ENCODE assay signal across 18 cellular contexts in genomic region chr2:48272199-48272598, GRCh38. TPM values are rescaled to one million over a fixed set of nuclear protein-coding genes. Genes with fewer than 3 reads are reported as not detected.
DNase-seq lines count a peak whose midpoint lies in the region; ATAC-seq lines count a peak whose summit lies in the region.
"Had no signal": no experiment of that assay in that cellular context is flagged by ENCODE, and none has a peak within 500 bp of the region (broad histone marks: within the 10 kb centered on the region; RNA-seq: fewer than 3 reads in every experiment).

No MANE protein-coding gene starts in this region.

- H3K27ac Mint-ChIP-seq in activated CD8-positive, alpha-beta memory T cell treated with anti-CD3 and anti-CD28 coated beads, Interleukin-2, amount 10 ng/mL, durations not matched to agents 7 days and 5 days, result no peak overlapping the region
- H3K27ac Mint-ChIP-seq in stimulated activated naive B cell treated with anti-CD40 and anti-IgM and Interleukin-4, amounts not matched to agents 10 μg/mL and 1 μg/mL and 100 μg/mL, for 72 hours, result no peak overlapping the region
- H3K27ac Mint-ChIP-seq: activated CD4-positive, alpha-beta memory T cell treated with anti-CD3 and anti-CD28 coated beads for 36 hours; natural killer cell treated with Interleukin-12 subunit alpha and Interleukin-12 subunit beta and Interleukin-15 and Interleukin-18, amount 100 ng/mL, for 72 hours; stimulated activated effector memory CD8-positive, alpha-beta T cell treated with anti-CD3 and anti-CD28 coated beads, Interleukin-12 subunit alpha, Interleukin-12 subunit beta, amount 100 ng/mL, for 72 hours; T-cell had no signal

- H3K9me3 Mint-ChIP-seq in activated CD8-positive, alpha-beta memory T cell treated with anti-CD3 and anti-CD28 coated beads, Interleukin-2, amount 10 ng/mL, durations not matched to agents 7 days and 5 days (ENCODE audit: low read depth), result peaks cover 5% of the 10 kb centered on the region
- H3K9me3 Mint-ChIP-seq in stimulated activated naive B cell treated with anti-CD40 and anti-IgM and Interleukin-4, amounts not matched to agents 10 μg/mL and 1 μg/mL and 100 μg/mL, for 72 hours, result peaks cover 0 to 3% of the 10 kb centered on the region in 2 donors
- H3K9me3 Mint-ChIP-seq: natural killer cell treated with Interleukin-12 subunit alpha and Interleukin-12 subunit beta and Interleukin-15 and Interleukin-18, amount 100 ng/mL, for 72 hours had no signal

- in situ Hi-C loops in G401 (cut with HindIII; ENCODE audit: low sequenced_read_pairs), result no loop called here

- peak; percentile 47 for ATAC-seq in activated CD8-positive, alpha-beta memory T cell treated with anti-CD3 and anti-CD28 coated beads, Interleukin-2, amount 10 ng/mL, durations not matched to agents 7 days and 5 days
- ATAC-seq in GM21717 (IDR thresholded peaks at IDR 0.05; ENCODE audit: unreplicated experiment), result peak; percentile 67
- ATAC-seq in HG03135 (IDR thresholded peaks at IDR 0.05; ENCODE audit: unreplicated experiment), result peak; percentile 68
- ATAC-seq in stimulated activated naive B cell treated with anti-CD40 and anti-IgM and Interleukin-4, amounts not matched to agents 10 μg/mL and 1 μg/mL and 100 μg/mL, for 72 hours (replicated peaks), result peak; percentile 33 to 58
- no peak for ATAC-seq in GM18519 (IDR thresholded peaks at IDR 0.05; ENCODE audit: low FRiP score, unreplicated experiment)
- ATAC-seq: natural killer cell treated with Interleukin-12 subunit alpha and Interleukin-12 subunit beta and Interleukin-15 and Interleukin-18, amount 100 ng/mL, for 72 hours; stimulated activated effector memory CD8-positive, alpha-beta T cell treated with anti-CD3 and anti-CD28 coated beads, Interleukin-12 subunit alpha, Interleukin-12 subunit beta, amount 100 ng/mL, for 72 hours; T-cell had no signal

- peaks cover 16% of the 10 kb centered on the region for H3K4me1 Mint-ChIP-seq in activated CD8-positive, alpha-beta memory T cell treated with anti-CD3 and anti-CD28 coated beads, Interleukin-2, amount 10 ng/mL, durations not matched to agents 7 days and 5 days
- peaks cover 2 to 18% of the 10 kb centered on the region in 2 donors for H3K4me1 Mint-ChIP-seq in stimulated activated naive B cell treated with anti-CD40 and anti-IgM and Interleukin-4, amounts not matched to agents 10 μg/mL and 1 μg/mL and 100 μg/mL, for 72 hours

- DNase-seq in activated CD8-positive, alpha-beta memory T cell treated with anti-CD3 and anti-CD28 coated beads, Interleukin-2, amount 10 ng/mL, durations not matched to agents 7 days and 5 days, result no peak
- no peak for DNase-seq in activated CD8-positive, alpha-beta memory T cell treated with anti-CD3 and anti-CD28 coated beads, Interleukin-2, amount 50 U/mL, for 48 hours
- no peak for DNase-seq in stimulated activated naive B cell treated with anti-CD40 and anti-IgM and Interleukin-4, amounts not matched to agents 10 μg/mL and 1 μg/mL and 100 μg/mL, for 72 hours
- DNase-seq in G401 (ENCODE audit: low spot score) (no peak), NCI-H526 (lab: John Stamatoyannopoulos, UW) (no peak)
- DNase-seq: activated CD4-positive, alpha-beta memory T cell treated with anti-CD3 and anti-CD28 coated beads for 36 hours; amniotic stem cell; caudate nucleus; effector CD8-positive, alpha-beta T cell; GM23248; kidney glomerular epithelial cell; mesendoderm; T-cell had no signal

- CTCF ChIA-PET in activated CD8-positive, alpha-beta memory T cell treated with anti-CD3 and anti-CD28 coated beads, Interleukin-2, amount 10 ng/mL, durations not matched to agents 7 days and 5 days (lab: Charles Lee), result no interaction called here

- H3K36me3 Mint-ChIP-seq in activated CD8-positive, alpha-beta memory T cell treated with anti-CD3 and anti-CD28 coated beads, Interleukin-2, amount 10 ng/mL, durations not matched to agents 7 days and 5 days, result no peaks in the 10 kb centered on the region
- peaks cover 4 to 7% of the 10 kb centered on the region in 2 donors for H3K36me3 Mint-ChIP-seq in stimulated activated naive B cell treated with anti-CD40 and anti-IgM and Interleukin-4, amounts not matched to agents 10 μg/mL and 1 μg/mL and 100 μg/mL, for 72 hours
- H3K36me3 Mint-ChIP-seq: stimulated activated effector memory CD8-positive, alpha-beta T cell treated with anti-CD3 and anti-CD28 coated beads, Interleukin-12 subunit alpha, Interleukin-12 subunit beta, amount 100 ng/mL, for 72 hours had no signal

- H3K27me3 Mint-ChIP-seq in activated CD8-positive, alpha-beta memory T cell treated with anti-CD3 and anti-CD28 coated beads, Interleukin-2, amount 10 ng/mL, durations not matched to agents 7 days and 5 days, result no peaks in the 10 kb centered on the region
- H3K27me3 Mint-ChIP-seq in stimulated activated naive B cell treated with anti-CD40 and anti-IgM and Interleukin-4, amounts not matched to agents 10 μg/mL and 1 μg/mL and 100 μg/mL, for 72 hours, result no peaks in the 10 kb centered on the region
- H3K27me3 Mint-ChIP-seq: activated CD4-positive, alpha-beta memory T cell treated with anti-CD3 and anti-CD28 coated beads for 36 hours; natural killer cell treated with Interleukin-12 subunit alpha and Interleukin-12 subunit beta and Interleukin-15 and Interleukin-18, amount 100 ng/mL, for 72 hours; T-cell had no signal

- H3K4me3 Mint-ChIP-seq in activated CD8-positive, alpha-beta memory T cell treated with anti-CD3 and anti-CD28 coated beads, Interleukin-2, amount 10 ng/mL, durations not matched to agents 7 days and 5 days, result no peak overlapping the region
- H3K4me3 Mint-ChIP-seq in stimulated activated naive B cell treated with anti-CD40 and anti-IgM and Interleukin-4, amounts not matched to agents 10 μg/mL and 1 μg/mL and 100 μg/mL, for 72 hours, result no peak overlapping the region
- H3K4me3 Mint-ChIP-seq: activated CD4-positive, alpha-beta memory T cell treated with anti-CD3 and anti-CD28 coated beads for 36 hours; natural killer cell treated with Interleukin-12 subunit alpha and Interleukin-12 subunit beta and Interleukin-15 and Interleukin-18, amount 100 ng/mL, for 72 hours; stimulated activated effector memory CD8-positive, alpha-beta T cell treated with anti-CD3 and anti-CD28 coated beads, Interleukin-12 subunit alpha, Interleukin-12 subunit beta, amount 100 ng/mL, for 72 hours; T-cell had no signal

RNA-seq across cellular contexts. Expression of gene FOXN2, which starts 42.3 kb away (rescaled TPM):
- total RNA-seq in activated CD8-positive, alpha-beta memory T cell treated with anti-CD3 and anti-CD28 coated beads, Interleukin-2, amount 10 ng/mL, durations not matched to agents 7 days and 5 days, result 10 to 100 TPM; 49.1 to 66.6 TPM
- 22.5 and 52.8 TPM in 2 replicates for total RNA-seq in G401 (2014; rRNA removed; shearing (Covaris generic))
